8 cellular contexts compared by ENCODE assay signal in genomic region chr19:2326699-2327360, GRCh38. TPM values are rescaled to one million over a fixed set of nuclear protein-coding genes. Genes with fewer than 3 reads are reported as not detected.
DNase-seq lines count a peak whose midpoint lies in the region; ATAC-seq and TF ChIP-seq lines count a peak whose summit lies in the region.

No MANE protein-coding gene starts in this region.

- peak overlapping the region; percentile 99 for H3K4me3 Mint-ChIP-seq in chondrocyte (ENCODE audit: unreplicated experiment)

- no peaks in the 10 kb centered on the region for H3K9me3 Mint-ChIP-seq in chondrocyte (ENCODE audit: low read depth)

- peak overlapping the region; percentile 99 for H3K27ac Mint-ChIP-seq in chondrocyte (ENCODE audit: unreplicated experiment)

- peak overlapping the region; percentile 99; the same call in 1 of the 2 replicates for H3K9ac ChIP-seq in OCI-LY1 (ENCODE audit: low read length)

- H3K27me3 ChIP-seq in OCI-LY1 (ENCODE audit: insufficient read depth, low read length), result no peaks in the 10 kb centered on the region
- H3K27me3 ChIP-seq in osteoblast (ENCODE audit: insufficient read depth, low read length), result no peaks in the 10 kb centered on the region

- H3K9me2 ChIP-seq in OCI-LY1 (ENCODE audit: low read depth, low read length), result no peaks in the 10 kb centered on the region

- no peak for ATAC-seq in GM18861 (IDR thresholded peaks at IDR 0.05; ENCODE audit: unreplicated experiment)

- peaks cover 69% of the 10 kb centered on the region for H3K4me1 ChIP-seq in OCI-LY1 (ENCODE audit: insufficient read depth, low read length, severe bottlenecking)
- peaks cover 19% of the 10 kb centered on the region for H3K4me1 ChIP-seq in osteoblast (ENCODE audit: insufficient read depth, low read length)

- H3F3A ChIP-seq in OCI-LY1 (ENCODE audit: insufficient read depth, low read length), result 0 out of 2 replicates have a peak, but pooled peaks cover 8% of the 10 kb centered on the region

- H3K4me2 ChIP-seq in OCI-LY1 (ENCODE audit: low read length) (peak overlapping the region; percentile 98), osteoblast (ENCODE audit: insufficient read depth, low read length) (peak overlapping the region; percentile 93)

- H3K4me3 ChIP-seq in GM12864 (ENCODE audit: low read depth, low read length) (peak overlapping the region; percentile 98), OCI-LY1 (ENCODE audit: low read depth, low read length, poor library complexity, severe bottlenecking) (peak overlapping the region; percentile 98), osteoblast (ENCODE audit: insufficient read depth, low read length) (peak overlapping the region; percentile 90)

- H3K79me2 ChIP-seq in OCI-LY1 (ENCODE audit: insufficient read depth, low read length), result peaks cover 15% of the 10 kb centered on the region
- peaks cover 71% of the 10 kb centered on the region for H3K79me2 ChIP-seq in osteoblast (ENCODE audit: insufficient read depth, low read length)

- H4K20me1 ChIP-seq in OCI-LY1 (ENCODE audit: insufficient read depth, low read length) (no peaks in the 10 kb centered on the region), osteoblast (ENCODE audit: insufficient read depth, low read length) (peaks cover 25% of the 10 kb centered on the region)

- no peaks in the 10 kb centered on the region for H3K27me3 Mint-ChIP-seq in chondrocyte (ENCODE audit: low read depth)

- TF ChIP-seq CTCF in GM12864 (IDR thresholded peaks at IDR 0.05; ENCODE audit: low read depth, low read length, missing control alignments) (no peak), OCI-LY1 (IDR thresholded peaks at IDR 0.05; ENCODE audit: low read length) (no peak), chondrocyte (IDR thresholded peaks at IDR 0.05) (no peak), osteoblast (IDR thresholded peaks at IDR 0.05; ENCODE audit: extremely low read depth, low read depth, low read length) (no peak)

- peaks cover 38% of the 10 kb centered on the region; the same call in 1 of the 2 replicates for H3K36me3 ChIP-seq in OCI-LY1 (ENCODE audit: insufficient read depth, low read length)
- peaks cover 11% of the 10 kb centered on the region for H3K36me3 ChIP-seq in osteoblast (ENCODE audit: insufficient read depth, low read length)

- H2AFZ ChIP-seq in OCI-LY1 (ENCODE audit: low read length), result no peak overlapping the region
- H2AFZ ChIP-seq in osteoblast (ENCODE audit: low read length), result no peak overlapping the region

- H3K9me3 ChIP-seq in OCI-LY1 (ENCODE audit: low read length) (no peaks in the 10 kb centered on the region), osteoblast (ENCODE audit: low read depth, low read length) (no peaks in the 10 kb centered on the region)

- H3K4me1 Mint-ChIP-seq in chondrocyte (ENCODE audit: low read depth), result peaks cover 47% of the 10 kb centered on the region

- H3K27ac ChIP-seq in OCI-LY1 (ENCODE audit: low read depth, low read length, poor library complexity, severe bottlenecking), result peak overlapping the region; percentile 81
- peak overlapping the region; percentile 83 for H3K27ac ChIP-seq in osteoblast (ENCODE audit: low read depth, low read length)

- peaks cover 11% of the 10 kb centered on the region for H3K36me3 Mint-ChIP-seq in chondrocyte (ENCODE audit: low read depth)

- DNase-seq in GM12864 (ENCODE audit: low read depth) (no peak), chondrocyte (ENCODE audit: low spot score) (no peak), osteoblast (ENCODE audit: insufficient read length, low spot score, missing footprints) (no peak), COLO668 (lab: John Stamatoyannopoulos, UW; ENCODE audit: unreplicated experiment) (no peak), NCI-H2227 treated with DMSO at 0.1 percent for 48 hours (lab: John Stamatoyannopoulos, UW) (no peak)
- DNase-seq in stimulated activated CD8-positive, alpha-beta memory T cell treated with anti-CD3 and anti-CD28 coated beads, Interleukin-4, amount 100 ng/mL, for 48 hours, result no peak

RNA-seq across cellular contexts. Expression of gene LSM7, which starts 1.6 kb away (rescaled TPM):
- 73.9 to 88.1 TPM (median 76.2 TPM) in 3 replicates for total RNA-seq in chondrocyte
- total RNA-seq in osteoblast, result 46.9 and 57.9 TPM in 2 replicates

RNA-seq across cellular contexts. Expression of gene SPPL2B, which starts 1.7 kb away (rescaled TPM):
- total RNA-seq in chondrocyte, result 48.9 to 67.0 TPM (median 51.4 TPM) in 3 replicates
- 32.6 and 34.5 TPM in 2 replicates for total RNA-seq in osteoblast

RNA-seq across cellular contexts. Expression of gene LINGO3, which starts 18.9 kb away (rescaled TPM):
- total RNA-seq in chondrocyte (0.15 to 0.48 TPM in 2 of 3 replicates, not detected in the other), osteoblast (not detected in 2 replicates)

RNA-seq across cellular contexts. Expression of gene TMPRSS9, which starts 33.2 kb away (rescaled TPM):
- total RNA-seq in chondrocyte (0.15 to 0.26 TPM in 2 of 3 replicates, not detected in the other), osteoblast (0.29 and 1.1 TPM in 2 replicates)

RNA-seq across cellular contexts. Expression of gene PEAK3, which starts 44.9 kb away (rescaled TPM):
- total RNA-seq in chondrocyte (0.31 to 0.50 TPM (median 0.38 TPM) in 3 replicates), osteoblast (under 0.01 TPM in 1 of 2 replicates, not detected in the other)
